ENCODE assay signal across 1 cellular context in genomic region chr10:79203833-79204232, GRCh38.
TF ChIP-seq lines count a peak whose summit lies in the region.

No MANE protein-coding gene starts in this region.

TF ChIP-seq in GM12878, 131 proteins besides CTCF, POLR2A, EP300 and RAD21 (continued from another document):
- no peak for TF ChIP-seq RELB (IDR thresholded peaks at IDR 0.05; ENCODE audit: low read depth)
